ENCODE assay signal across 17 cellular contexts in genomic region chr3:57048728-57049127, GRCh38. TPM values are rescaled to one million over a fixed set of nuclear protein-coding genes. Genes with fewer than 3 reads are reported as not detected.
DNase-seq lines count a peak whose midpoint lies in the region; ATAC-seq and TF ChIP-seq lines count a peak whose summit lies in the region.
"Had no signal": no experiment of that assay in that cellular context is flagged by ENCODE, and none has a peak within 500 bp of the region (broad histone marks: within the 10 kb centered on the region; RNA-seq: fewer than 3 reads in every experiment).

No MANE protein-coding gene starts in this region.

- H3K9me3 Mint-ChIP-seq in nephron = no peaks in the 10 kb centered on the region
- H3K9me3 Mint-ChIP-seq: T-cell had no signal

- H3K9ac ChIP-seq in BLaER1 treated with 17β-estradiol and CSF1 and Interleukin-3, amounts not matched to agents 10 nM and 100 nM = peak overlapping the region in 7 of 11 experiments; percentile 58 to 81 (median 74); a peak in 15 of 22 replicates
- peak overlapping the region; percentile 40 for H3K9ac ChIP-seq in Loucy (ENCODE audit: low read depth, low read length, poor library complexity, severe bottlenecking)

- 43% methylated on average over 4 of the region's 4 CpGs for WGBS in prostate gland

- intact Hi-C loops in prostate gland (cut with DNase I) = no loop called here

- H3F3A ChIP-seq in Loucy (ENCODE audit: low read depth) = no peaks in the 10 kb centered on the region

- H4K20me1 ChIP-seq in BLaER1 treated with 17β-estradiol and CSF1 and Interleukin-3, amounts not matched to agents 10 nM and 100 nM = no peaks in the 10 kb centered on the region
- H4K20me1 ChIP-seq in Loucy (ENCODE audit: insufficient read depth, low read length, poor library complexity, severe bottlenecking) = no peaks in the 10 kb centered on the region

- no peaks in the 10 kb centered on the region for H3K9me2 ChIP-seq in Loucy (replicated peaks; ENCODE audit: low read depth, low read length)

- TF ChIP-seq POLR2A in prostate gland (IDR thresholded peaks at IDR 0.05) = no peak

- H3K27ac Mint-ChIP-seq in nephron = peak overlapping the region; percentile 78 to 97 (median 95)
- H3K27ac Mint-ChIP-seq: T-cell had no signal

- peak overlapping the region; percentile 54 for H2AFZ ChIP-seq in Loucy (ENCODE audit: low read length)

- TF ChIP-seq CTCF in Loucy (conservative IDR thresholded peaks at IDR 0.05; ENCODE audit: low read length) = no peak
- no peak for TF ChIP-seq CTCF in nephron (IDR thresholded peaks at IDR 0.05; ENCODE audit: unreplicated experiment in 3 of 3)
- TF ChIP-seq CTCF in prostate gland (IDR thresholded peaks at IDR 0.05) = no peak

- no peak overlapping the region for H3K4me3 ChIP-seq in BLaER1 treated with 17β-estradiol and CSF1 and Interleukin-3, amounts not matched to agents 10 nM and 100 nM
- no peak overlapping the region for H3K4me3 ChIP-seq in Loucy (ENCODE audit: low read length, poor library complexity, severe bottlenecking)
- H3K4me3 ChIP-seq in SJCRH30 = no peak overlapping the region
- H3K4me3 ChIP-seq in prostate gland = no peak overlapping the region

- H3K27me3 Mint-ChIP-seq in nephron (ENCODE audit: low read depth) = no peaks in the 10 kb centered on the region

- ATAC-seq in GM18861 (IDR thresholded peaks at IDR 0.05; ENCODE audit: unreplicated experiment) = no peak
- ATAC-seq: stimulated activated naive CD8-positive, alpha-beta T cell treated with anti-CD3 and anti-CD28 coated beads, Interleukin-15, Interleukin-2, amounts not matched to agents 100 U/mL and 50 U/mL, for 24 hours; T-cell had no signal

- H3K27ac ChIP-seq in BLaER1 treated with 17β-estradiol and CSF1 and Interleukin-3, amounts not matched to agents 10 nM and 100 nM = peak overlapping the region in 9 of 11 experiments; percentile 2 to 96 (median 82); a peak in 16 of 22 replicates
- peak overlapping the region; percentile 98 for H3K27ac ChIP-seq in SJCRH30
- no peak overlapping the region for H3K27ac ChIP-seq in prostate gland

- peak overlapping the region; percentile 46 to 79 (median 71) for H3K4me2 ChIP-seq in BLaER1 treated with 17β-estradiol and CSF1 and Interleukin-3, amounts not matched to agents 10 nM and 100 nM
- H3K4me2 ChIP-seq in Loucy (ENCODE audit: low read depth, low read length, poor library complexity, severe bottlenecking) = no peak overlapping the region

- no peaks in the 10 kb centered on the region for H3K36me3 ChIP-seq in BLaER1 treated with 17β-estradiol and CSF1 and Interleukin-3, amounts not matched to agents 10 nM and 100 nM
- H3K36me3 ChIP-seq in Loucy (ENCODE audit: insufficient read depth, low read length) (no peaks in the 10 kb centered on the region), SJCRH30 (no peaks in the 10 kb centered on the region; the same call in 1 of the 2 replicates), prostate gland (no peaks in the 10 kb centered on the region)

- peaks cover 55% of the 10 kb centered on the region for H3K4me1 Mint-ChIP-seq in nephron
- H3K4me1 Mint-ChIP-seq: T-cell had no signal

- no peaks in the 10 kb centered on the region for H3K79me2 ChIP-seq in Loucy (ENCODE audit: insufficient read depth, low read length)

- no peaks in the 10 kb centered on the region for H3K36me3 Mint-ChIP-seq in nephron (ENCODE audit: low read depth)
- H3K36me3 Mint-ChIP-seq: T-cell had no signal

- H3K4me1 ChIP-seq in BLaER1 treated with 17β-estradiol and CSF1 and Interleukin-3, amounts not matched to agents 10 nM and 100 nM = peaks cover 18 to 49% (median 41%) of the 10 kb centered on the region in 10 experiments
- H3K4me1 ChIP-seq in Loucy (ENCODE audit: insufficient read depth, low read length, poor library complexity, severe bottlenecking) (peaks cover 9% of the 10 kb centered on the region), SJCRH30 (peaks cover 53% of the 10 kb centered on the region), prostate gland (replicated peaks) (no peaks in the 10 kb centered on the region)

- no peaks in the 10 kb centered on the region for H3K27me3 ChIP-seq in BLaER1 treated with 17β-estradiol and CSF1 and Interleukin-3, amounts not matched to agents 10 nM and 100 nM
- H3K27me3 ChIP-seq in Loucy (ENCODE audit: insufficient read depth, low read length, poor library complexity, severe bottlenecking) = no peaks in the 10 kb centered on the region
- no peaks in the 10 kb centered on the region for H3K27me3 ChIP-seq in SJCRH30
- H3K27me3 ChIP-seq in prostate gland (replicated peaks; ENCODE audit: insufficient read depth) = no peaks in the 10 kb centered on the region

- H3K9me3 ChIP-seq in BLaER1 treated with 17β-estradiol and CSF1 and Interleukin-3, amounts not matched to agents 10 nM and 100 nM (replicated peaks in 1 of 11) = no peaks in the 10 kb centered on the region
- H3K9me3 ChIP-seq in Loucy (ENCODE audit: insufficient read depth, low read depth, low read length) = no peaks in the 10 kb centered on the region
- no peaks in the 10 kb centered on the region for H3K9me3 ChIP-seq in SJCRH30 (replicated peaks)
- no peaks in the 10 kb centered on the region for H3K9me3 ChIP-seq in prostate gland

- H3K4me3 Mint-ChIP-seq in nephron = peak overlapping the region in 1 of 3 experiments; percentile 32
- H3K4me3 Mint-ChIP-seq: T-cell had no signal

- DNase-seq in SJCRH30 (no peak), NCI-H748 (lab: John Stamatoyannopoulos, UW; ENCODE audit: unreplicated experiment) (no peak), prostate gland (ENCODE audit: low spot score) (no peak), foreskin melanocyte (no peak)
- DNase-seq: activated CD4-positive, alpha-beta T cell treated with anti-CD3 and anti-CD28 coated beads, Interleukin-2, amount 50 U/mL, for 1 hour; activated CD8-positive, alpha-beta memory T cell treated with anti-CD3 and anti-CD28 coated beads, Interleukin-2, amount 50 U/mL, for 48 hours; aorta; COR-L47; effector memory CD4-positive, alpha-beta T cell; islet precursor cell; stimulated activated naive CD8-positive, alpha-beta T cell treated with anti-CD3 and anti-CD28 coated beads, Interleukin-15, Interleukin-2, amounts not matched to agents 100 U/mL and 50 U/mL, for 24 hours; T-cell had no signal

RNA-seq across cellular contexts. Expression of gene SPATA12, which starts 11.7 kb away (rescaled TPM):
- total RNA-seq in SJCRH30 (2014; rRNA removed; shearing (Covaris generic)) = 0.10 TPM in 1 of 2 replicates, not detected in the other
- total RNA-seq in prostate gland = under 1 TPM in 1 of 2 donors, not detected in 1; 0.28 TPM
- total RNA-seq: aorta, cerebellum, T-cell had no signal

Comparison
In these comparisons a context has a peak if more than half of its experiments do, and no peak if none do; other contexts are left out.
1. H3K27ac ChIP-seq: peak in BLaER1 treated with 17β-estradiol and CSF1 and Interleukin-3, amounts not matched to agents 10 nM and 100 nM (9 of 11) and SJCRH30 (single experiment); none in prostate gland (0 of 2).